In genomic region chr21:45033791-45034555, GRCh38 we compare ENCODE assay signal across 12 cellular contexts. TPM values are rescaled to one million over a fixed set of nuclear protein-coding genes. Genes with fewer than 3 reads are reported as not detected.
DNase-seq lines count a peak whose midpoint lies in the region; ATAC-seq and TF ChIP-seq lines count a peak whose summit lies in the region.
"Had no signal": no experiment of that assay in that cellular context is flagged by ENCODE, and none has a peak within 500 bp of the region (broad histone marks: within the 10 kb centered on the region; RNA-seq: fewer than 3 reads in every experiment).

No MANE protein-coding gene starts in this region.

- peaks cover 31% of the 10 kb centered on the region for H3K27me3 Mint-ChIP-seq in nephron progenitor cell (ENCODE audit: low read depth, poor library complexity)

- H3K4me1 Mint-ChIP-seq in nephron progenitor cell: peaks cover 53% of the 10 kb centered on the region

- TF ChIP-seq CTCF in AG10803 (conservative IDR thresholded peaks at IDR 0.05; ENCODE audit: low read length) (no peak), cardiac fibroblast (IDR thresholded peaks at IDR 0.05; ENCODE audit: low read depth, low read length) (no peak), gastrocnemius medialis (IDR thresholded peaks at IDR 0.05 in 4 of 5, conservative IDR thresholded peaks at IDR 0.05 in 1 of 5) (no peak), nephron progenitor cell (IDR thresholded peaks at IDR 0.05) (no peak), PC-3 (conservative IDR thresholded peaks at IDR 0.05; ENCODE audit: low read depth, low read length) (no peak)

- in situ Hi-C loops in gastrocnemius medialis (cut with MboI; ENCODE audit: low sequenced_read_pairs in 4 of 4): no loop called here

- no peaks in the 10 kb centered on the region for H3K9me2 ChIP-seq in PC-3 (replicated peaks; ENCODE audit: low read length)

- H3K27ac ChIP-seq in gastrocnemius medialis (peak overlapping the region; percentile 82 to 89 (median 82)), PC-3 (ENCODE audit: low read length) (no peak overlapping the region)

- H3K9me3 ChIP-seq in gastrocnemius medialis (peaks cover 0 to 10% (median 0%) of the 10 kb centered on the region in 3 donors), PC-3 (ENCODE audit: low read length) (no peaks in the 10 kb centered on the region)

- no peaks in the 10 kb centered on the region for H3F3A ChIP-seq in PC-3 (ENCODE audit: low read length, unreplicated experiment)

- intact Hi-C loops in left cardiac atrium (cut with DNase I) (no loop called here), gastrocnemius medialis (cut with DNase I; ENCODE audit: low total_unique reads) (loop anchor here (2.0 kb wide), 1 partner anchor 19 kb away; no protein-coding TSS in a partner anchor), PC-3 (cut with micrococcal nuclease) (no loop called here)

- no peaks in the 10 kb centered on the region for H3K27me3 ChIP-seq in gastrocnemius medialis
- no peaks in the 10 kb centered on the region for H3K27me3 ChIP-seq in PC-3 (ENCODE audit: low read length)

- H3K36me3 ChIP-seq in gastrocnemius medialis (no peaks in the 10 kb centered on the region), PC-3 (ENCODE audit: low read depth, low read length) (no peaks in the 10 kb centered on the region)

- no peak overlapping the region for H3K4me3 ChIP-seq in AG10803 (ENCODE audit: low read length)
- peak overlapping the region in 1 of 2 donors; percentile 13 for H3K4me3 ChIP-seq in cardiac fibroblast (replicated peaks in 1 of 2; ENCODE audit: low read depth in 2 of 2, low read length in 2 of 2)
- H3K4me3 ChIP-seq in gastrocnemius medialis: peak overlapping the region in 3 of 4 donors; percentile 23 to 27 (median 26)
- no peak overlapping the region for H3K4me3 ChIP-seq in PC-3 (ENCODE audit: low read length)

- H3K4me1 ChIP-seq in gastrocnemius medialis (peaks cover 23 to 46% of the 10 kb centered on the region in 2 donors), PC-3 (ENCODE audit: insufficient read depth, low read length) (no peaks in the 10 kb centered on the region)

- POLR2A ChIA-PET in PC-3 (lab: Charles Lee; ENCODE audit: unreplicated experiment): no interaction called here

- H3K4me2 ChIP-seq in PC-3 (ENCODE audit: low read length): no peak overlapping the region

- H3K9me3 Mint-ChIP-seq in nephron progenitor cell: peaks cover 22% of the 10 kb centered on the region

- CTCF ChIA-PET in PC-3 (lab: Charles Lee): no interaction called here

- DNase-seq in AG10803 (ENCODE audit: low read depth) (peak; percentile 89), cardiac fibroblast (ENCODE audit: low read depth in 2 of 2) (peak; percentile 68 to 89), left cardiac atrium (no peak), gastrocnemius medialis (peak; percentile 72 to 82), nephron progenitor cell (no peak), PC-3 (no peak)
- DNase-seq in stimulated activated CD4-positive, alpha-beta T cell treated with anti-CD3 and anti-CD28 coated beads, Interleukin-4, amount 100 ng/mL, for 24 hours: no peak
- DNase-seq: activated CD8-positive, alpha-beta memory T cell treated with anti-CD3 and anti-CD28 coated beads for 24 hours; GDM1; NCI-H2081; T-cell had no signal

- H3K9ac ChIP-seq in PC-3 (ENCODE audit: low read length): no peak overlapping the region

- ATAC-seq in left cardiac atrium (peak; percentile 50 to 64), gastrocnemius medialis (peak; percentile 93 to 94), GM19324 (IDR thresholded peaks at IDR 0.05; ENCODE audit: low FRiP score, unreplicated experiment) (no peak), PC-3 (no peak)
- ATAC-seq: T-cell had no signal

- H3K27ac Mint-ChIP-seq in nephron progenitor cell: no peak overlapping the region

- H3K79me2 ChIP-seq in PC-3 (ENCODE audit: low read length): no peaks in the 10 kb centered on the region

- H2AFZ ChIP-seq in PC-3 (ENCODE audit: low read length): no peak overlapping the region

- peak; percentile 25 to 32 for TF ChIP-seq POLR2A in gastrocnemius medialis (IDR thresholded peaks at IDR 0.05)

- H3K4me3 Mint-ChIP-seq in nephron progenitor cell: no peak overlapping the region
- H3K4me3 Mint-ChIP-seq: T-cell had no signal

- BruUV-seq in PC-3 (replicated peaks; lab: Mats Ljungman, UMichigan): no TSS peak

- no peaks in the 10 kb centered on the region for H4K20me1 ChIP-seq in PC-3 (ENCODE audit: low read length)

- no peaks in the 10 kb centered on the region for H3K36me3 Mint-ChIP-seq in nephron progenitor cell (ENCODE audit: low read depth)
- H3K36me3 Mint-ChIP-seq: T-cell had no signal

RNA-seq across cellular contexts. Expression of gene ADARB1, which starts 40.4 kb away (rescaled TPM):
- total RNA-seq in left cardiac atrium (10 to 100 TPM; 20.6 to 21.7 TPM), gastrocnemius medialis (10 to 100 TPM in 1 of 4 donors, 1 to 10 TPM in 3; 5.9 to 11.5 (median 6.9) TPM), PC-3 (2014; rRNA removed) (14.1 and 21.0 TPM in 2 replicates)

Comparison
In these comparisons a context has a peak if more than half of its experiments do, and no peak if none do; other contexts are left out.
1. DNase-seq: peak in AG10803 (single experiment), cardiac fibroblast (2 of 2) and gastrocnemius medialis (2 of 2); none in left cardiac atrium (single experiment), stimulated activated CD4-positive, alpha-beta T cell treated with anti-CD3 and anti-CD28 coated beads, Interleukin-4, amount 100 ng/mL, for 24 hours (single experiment), nephron progenitor cell (single experiment) and PC-3 (single experiment).
2. H3K4me3 ChIP-seq: peak in gastrocnemius medialis (3 of 4); none in AG10803 (single experiment) and PC-3 (single experiment).
3. ATAC-seq: peak in left cardiac atrium (2 of 2) and gastrocnemius medialis (2 of 2); none in GM19324 (single experiment) and PC-3 (single experiment).